Comparison of ENCODE assay signal across 9 cellular contexts in the genomic region with DNA sequence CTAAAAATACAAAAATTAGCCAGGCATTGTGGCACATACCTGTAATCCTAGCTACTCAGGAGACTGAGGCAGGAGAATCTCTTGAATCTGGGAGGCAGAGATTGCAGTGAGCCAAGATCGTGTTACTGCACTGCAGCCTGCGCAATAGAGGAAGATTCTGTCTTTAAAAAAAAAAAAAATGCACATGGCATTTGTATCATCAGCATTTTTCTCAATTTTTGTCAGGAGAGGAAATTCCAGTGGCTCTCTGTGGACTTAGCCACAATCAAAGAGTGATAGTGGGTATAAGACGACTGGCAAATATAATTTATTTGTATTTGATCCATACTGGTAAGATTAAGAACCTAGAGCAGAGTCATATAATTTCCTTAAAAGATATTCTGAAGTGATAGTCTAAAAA. TPM values are rescaled to one million over a fixed set of nuclear protein-coding genes. Genes with fewer than 3 reads are reported as not detected.
"Had no signal": no experiment of that assay in that cellular context is flagged by ENCODE, and none has a peak within 500 bp of the region (broad histone marks: within the 10 kb centered on the region; RNA-seq: fewer than 3 reads in every experiment).

No MANE protein-coding gene starts in this region.

- H3K4me3 ChIP-seq: GM12878 had no signal

- ATAC-seq: GM12878 had no signal

- FAIRE-seq: G401.6, GM12878, GM12891, GM12892, GM18507, GM19239 had no signal

- DNase-seq: GDM1, GF-D8 had no signal

RNA-seq across cellular contexts. Expression of gene DEFB114, which starts 28.6 kb away (rescaled TPM):
- total RNA-seq: G401, GM12878 had no signal
- polyA plus RNA-seq: GM12878 had no signal

RNA-seq across cellular contexts. Expression of gene DEFB113, which starts 34.0 kb away (rescaled TPM):
- total RNA-seq: G401, GM12878 had no signal
- polyA plus RNA-seq: GM12878 had no signal
